In the genomic region with DNA sequence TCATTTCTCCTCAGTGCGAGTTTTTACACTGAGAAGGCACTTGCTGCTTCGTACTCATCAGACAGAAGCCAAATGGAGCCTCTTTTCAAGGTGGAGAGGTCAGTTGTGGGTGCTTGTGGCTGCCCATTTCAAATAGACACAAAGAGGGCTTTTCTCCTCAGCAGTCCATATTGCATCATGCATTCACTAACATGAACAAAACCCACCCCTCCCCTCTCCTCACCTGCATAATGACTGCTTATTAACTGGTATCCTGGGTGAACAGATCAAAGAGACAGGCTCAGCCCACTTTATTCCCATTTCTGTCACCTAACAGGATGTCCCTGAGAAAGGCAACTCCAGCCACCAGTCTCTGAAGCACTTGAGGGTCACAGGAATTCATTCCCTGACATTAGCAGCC, we compare ENCODE assay signal across 15 cellular contexts. TPM values are rescaled to one million over a fixed set of nuclear protein-coding genes. Genes with fewer than 3 reads are reported as not detected.
DNase-seq lines count a peak whose midpoint lies in the region; ATAC-seq and TF ChIP-seq lines count a peak whose summit lies in the region.
"Had no signal": no experiment of that assay in that cellular context is flagged by ENCODE, and none has a peak within 500 bp of the region (broad histone marks: within the 10 kb centered on the region; RNA-seq: fewer than 3 reads in every experiment).

No MANE protein-coding gene starts in this region.

- H3K4me3 Mint-ChIP-seq in CD14-positive monocyte (no peak overlapping the region), H9 (no peak overlapping the region)
- no peak overlapping the region for H3K4me3 Mint-ChIP-seq in dendritic cell treated with granulocyte-macrophage colony-stimulating factor and Interleukin-4, amounts not matched to agents 40 ng/mL and 50 ng/mL, for 4 days
- no peak overlapping the region for H3K4me3 Mint-ChIP-seq in CD8-positive, alpha-beta T cell
- H3K4me3 Mint-ChIP-seq: activated naive CD4-positive, alpha-beta T cell treated with anti-CD3 and anti-CD28 coated beads for 36 hours; stimulated activated effector memory CD8-positive, alpha-beta T cell treated with anti-CD3 and anti-CD28 coated beads, Interleukin-12 subunit alpha, Interleukin-12 subunit beta, amount 100 ng/mL, for 72 hours had no signal

- H3K14ac ChIP-seq in H9 (ENCODE audit: insufficient read depth, low read length) (no peak overlapping the region), trophoblast cell (ENCODE audit: low read length) (no peak overlapping the region)

- H3K27me3 Mint-ChIP-seq in CD14-positive monocyte (ENCODE audit: low read depth in 3 of 3) (peaks cover 0 to 2% (median 0%) of the 10 kb centered on the region in 3 donors), H9 (ENCODE audit: low read depth) (no peaks in the 10 kb centered on the region)
- H3K27me3 Mint-ChIP-seq in dendritic cell treated with granulocyte-macrophage colony-stimulating factor and Interleukin-4, amounts not matched to agents 40 ng/mL and 50 ng/mL, for 4 days = no peaks in the 10 kb centered on the region
- H3K27me3 Mint-ChIP-seq in CD8-positive, alpha-beta T cell (ENCODE audit: low read depth) = no peaks in the 10 kb centered on the region

- H3K4ac ChIP-seq in H9 (ENCODE audit: low read depth, low read length) = no peak overlapping the region
- no peak overlapping the region for H3K4ac ChIP-seq in trophoblast cell (ENCODE audit: low read depth, low read length)

- no peak overlapping the region for H2BK12ac ChIP-seq in H9 (ENCODE audit: insufficient read length, low read depth, low read length)
- no peak overlapping the region for H2BK12ac ChIP-seq in trophoblast cell (ENCODE audit: low read length)

- H3K79me2 ChIP-seq in H9 (ENCODE audit: insufficient read depth, low read length) (peaks cover 6% of the 10 kb centered on the region), trophoblast cell (ENCODE audit: control insufficient read depth, insufficient read depth, low read length, poor library complexity) (peaks cover 2% of the 10 kb centered on the region)

- H2BK5ac ChIP-seq in H9 (ENCODE audit: insufficient read length, low read length) (no peak overlapping the region), trophoblast cell (ENCODE audit: low read depth, low read length, poor library complexity) (no peak overlapping the region)

- no peak overlapping the region for H2BK20ac ChIP-seq in H9 (ENCODE audit: low read depth, low read length, poor library complexity, severe bottlenecking)

- POLR2A ChIA-PET in CD8-positive, alpha-beta T cell (lab: Charles Lee) = interaction anchor here (5.1 kb wide), 1 partner anchor 28 kb away, joined by 15 read pairs; the partner anchor contains the start of gene KLF7

- no peak overlapping the region for H3K56ac ChIP-seq in H9 (ENCODE audit: insufficient read length, low read depth, low read length)

- H3K9me3 Mint-ChIP-seq in CD14-positive monocyte (no peaks in the 10 kb centered on the region), H9 (no peaks in the 10 kb centered on the region; a peak in 2 of 5 replicates)
- H3K9me3 Mint-ChIP-seq in dendritic cell treated with granulocyte-macrophage colony-stimulating factor and Interleukin-4, amounts not matched to agents 40 ng/mL and 50 ng/mL, for 4 days = no peaks in the 10 kb centered on the region
- H3K9me3 Mint-ChIP-seq in CD8-positive, alpha-beta T cell = no peaks in the 10 kb centered on the region
- H3K9me3 Mint-ChIP-seq: activated naive CD4-positive, alpha-beta T cell treated with anti-CD3 and anti-CD28 coated beads for 36 hours; stimulated activated effector memory CD8-positive, alpha-beta T cell treated with anti-CD3 and anti-CD28 coated beads, Interleukin-12 subunit alpha, Interleukin-12 subunit beta, amount 100 ng/mL, for 72 hours had no signal

- H3T11ph ChIP-seq in H9 (ENCODE audit: low read length) = no peak overlapping the region

- H4K8ac ChIP-seq in H9 (replicated peaks; ENCODE audit: insufficient read length, low read depth, low read length) (no peak overlapping the region), trophoblast cell (ENCODE audit: low read depth, low read length) (no peak overlapping the region)

- no peak for TF ChIP-seq POLR2A in body of pancreas (IDR thresholded peaks at IDR 0.05)

- TF ChIP-seq CTCF in CD14-positive monocyte (IDR thresholded peaks at IDR 0.05) = no peak
- TF ChIP-seq CTCF in H9 (conservative IDR thresholded peaks at IDR 0.05) = no peak
- no peak for TF ChIP-seq CTCF in body of pancreas (IDR thresholded peaks at IDR 0.05)
- TF ChIP-seq CTCF in CD8-positive, alpha-beta T cell (IDR thresholded peaks at IDR 0.05) = no peak

- DNase-seq in CD14-positive monocyte (ENCODE audit: low spot score) = no peak
- DNase-seq in H9 = no peak
- no peak for DNase-seq in trophoblast cell
- no peak for DNase-seq in body of pancreas
- DNase-seq in CD8-positive, alpha-beta T cell = no peak
- DNase-seq: activated naive CD4-positive, alpha-beta T cell treated with anti-CD3 and anti-CD28 coated beads for 36 hours; H7; mucosa of descending colon; NCI-H524; retina; stimulated activated CD4-positive, alpha-beta T cell treated with anti-CD3 and anti-CD28 coated beads, Interleukin-4, amount 100 ng/mL, for 1 hour had no signal

- H3K9me3 ChIP-seq in H9 (ENCODE audit: control insufficient read depth, low read depth, low read length) (no peaks in the 10 kb centered on the region), trophoblast cell (ENCODE audit: insufficient read depth, low read depth, low read length) (no peaks in the 10 kb centered on the region), body of pancreas (no peaks in the 10 kb centered on the region)
- H3K9me3 ChIP-seq in CD8-positive, alpha-beta T cell (ENCODE audit: low read length) = no peaks in the 10 kb centered on the region
- H3K9me3 ChIP-seq: mucosa of descending colon had no signal

- no peak overlapping the region for H3K18ac ChIP-seq in H9 (ENCODE audit: insufficient read length, low read depth, low read length)
- peak overlapping the region; percentile 33 for H3K18ac ChIP-seq in trophoblast cell (ENCODE audit: low read length)

- H3K4me1 Mint-ChIP-seq in CD14-positive monocyte (peaks cover 92% of the 10 kb centered on the region), H9 (peaks cover 57 to 87% of the 10 kb centered on the region in 2 experiments)
- peaks cover 77% of the 10 kb centered on the region for H3K4me1 Mint-ChIP-seq in dendritic cell treated with granulocyte-macrophage colony-stimulating factor and Interleukin-4, amounts not matched to agents 40 ng/mL and 50 ng/mL, for 4 days (ENCODE audit: low read depth)
- H3K4me1 Mint-ChIP-seq in CD8-positive, alpha-beta T cell (ENCODE audit: low read depth) = peaks cover 70% of the 10 kb centered on the region

- no peaks in the 10 kb centered on the region for H4K20me1 ChIP-seq in H9 (ENCODE audit: control insufficient read depth, insufficient read depth, insufficient read length)

- H3K36me3 Mint-ChIP-seq in CD14-positive monocyte (peaks cover 25 to 35% of the 10 kb centered on the region in 2 donors), H9 (ENCODE audit: insufficient read depth in 1 of 3, low read depth in 3 of 3) (peaks cover 2 to 12% (median 3%) of the 10 kb centered on the region in 3 experiments; a peak in 6 of 7 replicates)
- peaks cover 5% of the 10 kb centered on the region for H3K36me3 Mint-ChIP-seq in dendritic cell treated with granulocyte-macrophage colony-stimulating factor and Interleukin-4, amounts not matched to agents 40 ng/mL and 50 ng/mL, for 4 days (ENCODE audit: low read depth)
- H3K36me3 Mint-ChIP-seq in CD8-positive, alpha-beta T cell = peaks cover 19% of the 10 kb centered on the region
- H3K36me3 Mint-ChIP-seq: stimulated activated effector memory CD8-positive, alpha-beta T cell treated with anti-CD3 and anti-CD28 coated beads, Interleukin-12 subunit alpha, Interleukin-12 subunit beta, amount 100 ng/mL, for 72 hours had no signal

- H4K12ac ChIP-seq in trophoblast cell (ENCODE audit: low read depth, low read length) = no peak overlapping the region

- H3K79me1 ChIP-seq in H9 (ENCODE audit: insufficient read depth, low read depth, low read length, poor library complexity, severe bottlenecking) = no peaks in the 10 kb centered on the region
- no peaks in the 10 kb centered on the region for H3K79me1 ChIP-seq in trophoblast cell (ENCODE audit: low read length)

- H4K5ac ChIP-seq in H9 (ENCODE audit: insufficient read length, low read depth, low read length) = no peak overlapping the region

- H2BK15ac ChIP-seq in H9 (ENCODE audit: low read depth, low read length) = no peak overlapping the region

- H3K23me2 ChIP-seq in H9 (ENCODE audit: insufficient read length, low read depth, low read length, poor library complexity, severe bottlenecking) = no peaks in the 10 kb centered on the region

- H3K23ac ChIP-seq in H9 (ENCODE audit: insufficient read length, low read depth, low read length) (no peak overlapping the region), trophoblast cell (ENCODE audit: low read length) (no peak overlapping the region)

- peak overlapping the region; percentile 60 to 96 (median 94) for H3K27ac Mint-ChIP-seq in CD14-positive monocyte
- H3K27ac Mint-ChIP-seq in H9 = peak overlapping the region in 2 of 3 experiments; percentile 20 to 74; a peak in 2 of 7 replicates
- peak overlapping the region; percentile 82 for H3K27ac Mint-ChIP-seq in dendritic cell treated with granulocyte-macrophage colony-stimulating factor and Interleukin-4, amounts not matched to agents 40 ng/mL and 50 ng/mL, for 4 days
- no peak overlapping the region for H3K27ac Mint-ChIP-seq in CD8-positive, alpha-beta T cell
- H3K27ac Mint-ChIP-seq: stimulated activated effector memory CD8-positive, alpha-beta T cell treated with anti-CD3 and anti-CD28 coated beads, Interleukin-12 subunit alpha, Interleukin-12 subunit beta, amount 100 ng/mL, for 72 hours had no signal

- peak overlapping the region; percentile 3 for H4K91ac ChIP-seq in H9 (ENCODE audit: insufficient read length, low read depth, low read length)
- no peak overlapping the region for H4K91ac ChIP-seq in trophoblast cell (ENCODE audit: low read depth, low read length)

- no peak overlapping the region for H3K27ac ChIP-seq in H9 (ENCODE audit: insufficient read length, low read depth, low read length)
- no peak overlapping the region for H3K27ac ChIP-seq in trophoblast cell (ENCODE audit: low read depth, low read length)
- no peak overlapping the region for H3K27ac ChIP-seq in body of pancreas
- H3K27ac ChIP-seq in CD8-positive, alpha-beta T cell (ENCODE audit: low read depth, low read length) = no peak overlapping the region
- H3K27ac ChIP-seq: RWPE1 had no signal

- ATAC-seq in body of pancreas (no peak), GM18858 (IDR thresholded peaks at IDR 0.05; ENCODE audit: unreplicated experiment) (no peak)
- no peak for ATAC-seq in CD8-positive, alpha-beta T cell
- ATAC-seq: mucosa of descending colon; stimulated activated effector memory CD8-positive, alpha-beta T cell treated with anti-CD3 and anti-CD28 coated beads, Interleukin-12 subunit alpha, Interleukin-12 subunit beta, amount 100 ng/mL, for 72 hours had no signal

- no peak overlapping the region for H2BK120ac ChIP-seq in H9 (ENCODE audit: low read depth, low read length, poor library complexity, severe bottlenecking)
- no peak overlapping the region for H2BK120ac ChIP-seq in trophoblast cell (ENCODE audit: insufficient read depth, low read length, poor library complexity)

- H2AK5ac ChIP-seq in H9 (ENCODE audit: insufficient read length, low read length) (no peak overlapping the region), trophoblast cell (ENCODE audit: low read length) (no peak overlapping the region)

- H3K36me3 ChIP-seq in trophoblast cell (ENCODE audit: control insufficient read depth in 1 of 2, insufficient read depth in 2 of 2, low read length in 2 of 2) (no peaks in the 10 kb centered on the region), body of pancreas (replicated peaks in 1 of 2; ENCODE audit: insufficient read depth in 1 of 2, low read depth in 2 of 2) (no peaks in the 10 kb centered on the region)
- no peaks in the 10 kb centered on the region for H3K36me3 ChIP-seq in CD8-positive, alpha-beta T cell (ENCODE audit: insufficient read depth, low read length)

- no peak overlapping the region for H3K4me2 ChIP-seq in H9 (ENCODE audit: insufficient read depth, insufficient read length, low read length)
- H3K4me2 ChIP-seq in trophoblast cell (ENCODE audit: low read length) = no peak overlapping the region

- H3K4me1 ChIP-seq in H9 (ENCODE audit: insufficient read depth, low read length) = peaks cover 11% of the 10 kb centered on the region; the same call in 1 of the 2 replicates
- H3K4me1 ChIP-seq in trophoblast cell (ENCODE audit: control insufficient read depth in 1 of 2, insufficient read depth in 2 of 2, low read length in 2 of 2) = peaks cover 12% of the 10 kb centered on the region in 2 experiments
- H3K4me1 ChIP-seq in body of pancreas = no peaks in the 10 kb centered on the region
- H3K4me1 ChIP-seq in CD8-positive, alpha-beta T cell (ENCODE audit: insufficient read depth, low read length) = peaks cover 47% of the 10 kb centered on the region

- H3K4me3 ChIP-seq in trophoblast cell (ENCODE audit: low read depth, low read length) = no peak overlapping the region
- H3K4me3 ChIP-seq in body of pancreas = no peak overlapping the region
- H3K4me3 ChIP-seq in CD8-positive, alpha-beta T cell (ENCODE audit: low read depth, low read length) = no peak overlapping the region
- H3K4me3 ChIP-seq: mucosa of descending colon had no signal

- H2AFZ ChIP-seq in H9 (ENCODE audit: low read length) (no peak overlapping the region), trophoblast cell (ENCODE audit: insufficient read depth, low read length, poor library complexity) (no peak overlapping the region)

- WGBS in H9 (ENCODE audit: extremely low coverage, insufficient read length, low lambda C conversion rate) = no CpG with 5 or more reads among the region's 2 CpGs
- no CpG with 5 or more reads among the region's 2 CpGs for WGBS in trophoblast cell (ENCODE audit: extremely low coverage, insufficient coverage, insufficient read length)
- 88 to 100% methylated on average over 2 of the region's 2 CpGs for WGBS in body of pancreas, 2 donors

- H3K27me3 ChIP-seq in H9 (ENCODE audit: insufficient read depth, low read length) = no peaks in the 10 kb centered on the region
- no peaks in the 10 kb centered on the region for H3K27me3 ChIP-seq in trophoblast cell (ENCODE audit: insufficient read depth, low read length)
- H3K27me3 ChIP-seq in body of pancreas = no peaks in the 10 kb centered on the region
- H3K27me3 ChIP-seq in CD8-positive, alpha-beta T cell (ENCODE audit: insufficient read depth, low read length) = no peaks in the 10 kb centered on the region

- CTCF ChIA-PET in CD8-positive, alpha-beta T cell (lab: Charles Lee) = no interaction called here

- no peak overlapping the region for H3K9ac ChIP-seq in H9 (ENCODE audit: extremely low read depth, insufficient read length, low read length)
- no peak overlapping the region for H3K9ac ChIP-seq in trophoblast cell (ENCODE audit: low read length)

- intact Hi-C loops in CD14-positive monocyte (cut with micrococcal nuclease) (loop anchor here in 1 of 2 donors (10.0 kb wide), 1 partner anchor 338 kb away; no protein-coding TSS in a partner anchor), body of pancreas (cut with DNase I) (no loop called here)
- intact Hi-C loops in dendritic cell treated with granulocyte-macrophage colony-stimulating factor and Interleukin-4, amounts not matched to agents 40 ng/mL and 50 ng/mL, for 4 days (cut with micrococcal nuclease) = no loop called here
- intact Hi-C loops in CD8-positive, alpha-beta T cell (cut with DNase I, micrococcal nuclease) = no loop called here

RNA-seq across cellular contexts. Expression of gene KLF7, which starts 28.9 kb away (rescaled TPM):
- 10 to 100 TPM in 1 of 2 donors, 1 to 10 TPM in 1; 9.4 to 10.3 TPM for polyA plus RNA-seq in CD14-positive monocyte
- total RNA-seq in H9 (2021) (32.2 and 33.4 TPM in 2 replicates), body of pancreas (1 to 10 TPM; 4.6 to 9.3 TPM)
- polyA plus RNA-seq in trophoblast cell (2013) = 9.9 and 12.7 TPM in 2 replicates
- 10 to 100 TPM; 62.1 to 66.6 TPM for total RNA-seq in CD8-positive, alpha-beta T cell
